In genomic region chr12:117090816-117091711, GRCh38 we compare ENCODE assay signal across 1 cellular context.
TF ChIP-seq lines count a peak whose summit lies in the region.

No MANE protein-coding gene starts in this region.

TF ChIP-seq in GM12878, 131 proteins besides CTCF, POLR2A, EP300 and RAD21 (continued from another document):
- TF ChIP-seq PRDM15 (CRISPR knock-in tag; IDR thresholded peaks at IDR 0.05): no peak
